In genomic region chr19:12665646-12666304, GRCh38 we compare ENCODE assay signal across 9 cellular contexts. TPM values are rescaled to one million over a fixed set of nuclear protein-coding genes. Genes with fewer than 3 reads are reported as not detected.
DNase-seq lines count a peak whose midpoint lies in the region; ATAC-seq and TF ChIP-seq lines count a peak whose summit lies in the region.
"Had no signal": no experiment of that assay in that cellular context is flagged by ENCODE, and none has a peak within 500 bp of the region (broad histone marks: within the 10 kb centered on the region; RNA-seq: fewer than 3 reads in every experiment).

No MANE protein-coding gene starts in this region.

- CTCF ChIA-PET in OCI-LY7 (lab: Charles Lee; ENCODE audit: unreplicated experiment), result no interaction called here

- peaks cover 58% of the 10 kb centered on the region for H3K36me3 Mint-ChIP-seq in effector memory CD8-positive, alpha-beta T cell (ENCODE audit: insufficient read depth)

- H3K9me2 ChIP-seq in OCI-LY7 (ENCODE audit: insufficient read depth, low read length), result no peaks in the 10 kb centered on the region

- H3K27me3 ChIP-seq in neutrophil, result no peaks in the 10 kb centered on the region

- BruUV-seq in OCI-LY7 (replicated peaks; lab: Mats Ljungman, UMichigan), result no TSS peak

- ATAC-seq in effector memory CD8-positive, alpha-beta T cell (replicated peaks), result no peak
- ATAC-seq in GM21528 (IDR thresholded peaks at IDR 0.05; ENCODE audit: low FRiP score, unreplicated experiment), result no peak
- no peak for ATAC-seq in GM19328 (IDR thresholded peaks at IDR 0.05; ENCODE audit: unreplicated experiment)

- H3K4me2 ChIP-seq in OCI-LY7 (ENCODE audit: low read length), result peak overlapping the region; percentile 90

- H3K79me2 ChIP-seq in OCI-LY7 (ENCODE audit: insufficient read depth, low read depth, low read length), result peaks cover 27% of the 10 kb centered on the region; the same call in 1 of the 2 replicates

- DNase-seq in ELR (ENCODE audit: low read depth) (peak; percentile 33), OCI-LY7 (ENCODE audit: low spot score) (peak; percentile 56), LoVo (ENCODE audit: low spot score) (no peak), superior temporal gyrus (ENCODE audit: extremely low spot score) (no peak)
- no peak for DNase-seq in effector memory CD8-positive, alpha-beta T cell

- H3K36me3 ChIP-seq in OCI-LY7 (ENCODE audit: insufficient read depth, low read length), result peaks cover 42% of the 10 kb centered on the region
- peaks cover 43% of the 10 kb centered on the region for H3K36me3 ChIP-seq in neutrophil

- H3K4me3 Mint-ChIP-seq in effector memory CD8-positive, alpha-beta T cell, result peak overlapping the region; percentile 96 to 99

- POLR2A ChIA-PET in OCI-LY7 (lab: Charles Lee), result interaction anchor here (0.9 to 1.2 kb wide), 3 partner anchors 35 to 57 kb away, joined by 3 read pairs; no protein-coding TSS in a partner anchor

- H3K9me3 Mint-ChIP-seq in effector memory CD8-positive, alpha-beta T cell, result no peaks in the 10 kb centered on the region

- H3K4me1 Mint-ChIP-seq in effector memory CD8-positive, alpha-beta T cell (ENCODE audit: low read depth in 2 of 2), result peaks cover 37 to 49% of the 10 kb centered on the region in 2 donors

- no peak; the same call in 1 of the 2 replicates for TF ChIP-seq CTCF in OCI-LY7 (conservative IDR thresholded peaks at IDR 0.05; ENCODE audit: low read length)
- TF ChIP-seq CTCF in neutrophil (IDR thresholded peaks at IDR 0.05), result no peak

- intact Hi-C loops in OCI-LY7 (cut with micrococcal nuclease; ENCODE audit: unreplicated experiment), result loop anchor here (1.0 to 2.0 kb wide), 2 partner anchors 55 to 101 kb away; partner anchors contain the start of genes ZNF490 and ZNF791

- H3K27me3 Mint-ChIP-seq in effector memory CD8-positive, alpha-beta T cell, result no peaks in the 10 kb centered on the region

- H4K20me1 ChIP-seq in OCI-LY7 (ENCODE audit: insufficient read depth, low read length), result no peaks in the 10 kb centered on the region

- H3K4me1 ChIP-seq in OCI-LY7 (ENCODE audit: insufficient read depth, low read length, poor library complexity, severe bottlenecking) (peaks cover 42% of the 10 kb centered on the region), neutrophil (ENCODE audit: control insufficient read depth in 1 of 2, insufficient read depth in 1 of 2, low read depth in 1 of 2, low read length in 1 of 2) (peaks cover 55 to 62% of the 10 kb centered on the region in 2 experiments)

- H3K4me3 ChIP-seq in OCI-LY7 (ENCODE audit: low read depth, low read length, poor library complexity, severe bottlenecking) (peak overlapping the region; percentile 85), neutrophil (ENCODE audit: low read depth in 1 of 2, low read length in 1 of 2) (peak overlapping the region; percentile 91 to 92)

- H3K27ac ChIP-seq in OCI-LY7 (ENCODE audit: low read depth, low read length, poor library complexity, severe bottlenecking) (peak overlapping the region; percentile 71), neutrophil (peak overlapping the region; percentile 94)

- H3K9me3 ChIP-seq in OCI-LY7 (ENCODE audit: low read length), result no peaks in the 10 kb centered on the region
- no peaks in the 10 kb centered on the region for H3K9me3 ChIP-seq in neutrophil

- H2AFZ ChIP-seq in OCI-LY7 (ENCODE audit: low read length), result peak overlapping the region; percentile 49; the same call in 1 of the 2 replicates

- H3K27ac Mint-ChIP-seq in effector memory CD8-positive, alpha-beta T cell, result peak overlapping the region; percentile 98 to 99

RNA-seq across cellular contexts. Expression of gene MAN2B1, which starts 0.8 kb away (rescaled TPM):
- 18.3 and 29.1 TPM in 2 replicates for total RNA-seq in OCI-LY7 (2014; rRNA removed; shearing (Covaris generic))
- 88.2 and 88.7 TPM in 2 replicates for total RNA-seq in OCI-LY7 (2022)

RNA-seq across cellular contexts. Expression of gene WDR83, which starts 0.8 kb away (rescaled TPM):
- total RNA-seq in OCI-LY7 (2014; rRNA removed; shearing (Covaris generic)), result 17.0 and 21.1 TPM in 2 replicates
- total RNA-seq in OCI-LY7 (2022), result 14.0 and 15.9 TPM in 2 replicates

RNA-seq across cellular contexts. Expression of gene DHPS, which starts 15.9 kb away (rescaled TPM):
- total RNA-seq in OCI-LY7 (2014; rRNA removed; shearing (Covaris generic)), result 91.2 and 102 TPM in 2 replicates
- total RNA-seq in OCI-LY7 (2022), result 101 and 122 TPM in 2 replicates

RNA-seq across cellular contexts. Expression of gene GNG14, which starts 22.0 kb away (rescaled TPM):
- total RNA-seq in OCI-LY7 (2014; rRNA removed; shearing (Covaris generic)), result not detected in 2 replicates
- total RNA-seq in OCI-LY7 (2022), result 0.93 TPM in 1 of 2 replicates, not detected in the other
- total RNA-seq: SK-MEL-5 had no signal

RNA-seq across cellular contexts. Expression of gene FBXW9, which starts 30.7 kb away (rescaled TPM):
- total RNA-seq in OCI-LY7 (2014; rRNA removed; shearing (Covaris generic)), result 10.6 and 11.5 TPM in 2 replicates
- total RNA-seq in OCI-LY7 (2022), result 10.8 and 11.0 TPM in 2 replicates

Comparison
In these comparisons a context has a peak if more than half of its experiments do, and no peak if none do; other contexts are left out.
1. DNase-seq: peak in ELR (single experiment) and OCI-LY7 (single experiment); none in effector memory CD8-positive, alpha-beta T cell (0 of 3), LoVo (single experiment) and superior temporal gyrus (single experiment).